1 cellular context compared by ENCODE assay signal in genomic region chr3:184718431-184718830, GRCh38.
TF ChIP-seq lines count a peak whose summit lies in the region.

No MANE protein-coding gene starts in this region.

TF ChIP-seq in GM23338, 12 proteins besides CTCF, POLR2A, EP300 and RAD21:
- TF ChIP-seq ZNF462 (CRISPR knock-in tag; IDR thresholded peaks at IDR 0.05) (no peak), CREB1 (CRISPR knock-in tag; IDR thresholded peaks at IDR 0.05; ENCODE audit: low read depth) (no peak), ZNF331 (CRISPR knock-in tag; IDR thresholded peaks at IDR 0.05; ENCODE audit: low read depth) (no peak), REST (IDR thresholded peaks at IDR 0.05; ENCODE audit: unreplicated experiment) (no peak)
